Comparison of ENCODE assay signal across 29 cellular contexts in the genomic region with DNA sequence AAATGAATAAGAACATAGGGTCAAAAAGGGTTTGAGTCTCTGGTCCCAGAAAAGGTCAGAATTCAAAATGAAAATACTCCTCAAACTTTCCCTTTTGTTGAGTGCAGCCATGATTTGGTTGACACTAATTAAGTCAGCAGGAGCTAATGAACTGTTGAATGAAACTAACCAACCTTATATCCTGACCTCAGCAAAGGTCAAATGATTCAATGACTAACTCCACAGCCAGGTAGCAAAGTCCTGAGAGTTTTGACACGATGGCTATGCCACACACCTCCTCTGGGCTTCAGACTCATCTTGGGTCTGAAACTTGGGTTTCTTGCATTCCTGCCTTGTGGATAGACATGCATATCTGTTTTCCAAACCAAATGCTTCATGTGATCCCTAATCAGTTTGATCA.
"Had no signal": no experiment of that assay in that cellular context is flagged by ENCODE, and none has a peak within 500 bp of the region (broad histone marks: within the 10 kb centered on the region; RNA-seq: fewer than 3 reads in every experiment).

No MANE protein-coding gene starts in this region.

- ATAC-seq: gastroesophageal sphincter; lower lobe of right lung; stimulated activated effector memory CD8-positive, alpha-beta T cell treated with anti-CD3 and anti-CD28 coated beads, Interleukin-12 subunit alpha, Interleukin-12 subunit beta, amount 100 ng/mL, for 72 hours had no signal

- H3K9me3 Mint-ChIP-seq: activated CD4-positive, alpha-beta memory T cell treated with anti-CD3 and anti-CD28 coated beads for 36 hours; activated CD4-positive, alpha-beta T cell treated with anti-CD3 and anti-CD28 coated beads, Interleukin-2, amount 10 ng/mL, durations not matched to agents 24 days and 14 days; activated naive CD4-positive, alpha-beta T cell treated with anti-CD3 and anti-CD28 coated beads, Interleukin-2, amount 10 ng/mL, durations not matched to agents 7 days and 5 days; activated naive CD8-positive, alpha-beta T cell treated with anti-CD3 and anti-CD28 coated beads, Interleukin-2, amount 10 ng/mL, durations not matched to agents 7 days and 5 days; activated T-helper 1 cell treated with anti-CD3 and anti-CD28 coated beads, Interleukin-12 subunit alpha, Interleukin-12 subunit beta, Interleukin-2, Interleukin-4 antibody, amounts not matched to agents 30 ng/mL and 10 ng/mL and 1 ng/mL, durations not matched to agents 14 hours and 24 hours and 36 hours; immature natural killer cell; stimulated activated effector memory CD8-positive, alpha-beta T cell treated with anti-CD3 and anti-CD28 coated beads, Interleukin-12 subunit alpha, Interleukin-12 subunit beta, amount 100 ng/mL, for 72 hours had no signal

- DNase-seq: activated CD4-positive, alpha-beta memory T cell treated with anti-CD3 and anti-CD28 coated beads for 36 hours; activated CD4-positive, alpha-beta T cell treated with anti-CD3 and anti-CD28 coated beads, Interleukin-2, amount 10 ng/mL, durations not matched to agents 24 days and 14 days; activated CD4-positive, CD25-positive, alpha-beta regulatory T cell treated with anti-CD3 and anti-CD28 coated beads, Interleukin-2, amount 50 U/mL, for 72 hours; activated CD8-positive, alpha-beta memory T cell treated with anti-CD3 and anti-CD28 coated beads, Interleukin-2, amount 50 U/mL, for 4 hours; activated gamma-delta T cell; activated naive CD4-positive, alpha-beta T cell treated with anti-CD3 and anti-CD28 coated beads, Interleukin-2, amount 10 ng/mL, durations not matched to agents 7 days and 5 days; activated naive CD8-positive, alpha-beta T cell treated with anti-CD3 and anti-CD28 coated beads, Interleukin-2, amount 10 ng/mL, durations not matched to agents 7 days and 5 days; activated T-cell treated with anti-CD3 and anti-CD28 coated beads, Interleukin-2, amount 50 U/mL, for 1 hour; head of caudate nucleus; hypothalamus; immature natural killer cell; kidney; lower lobe of right lung; mesendoderm; right lobe of liver; stimulated activated CD4-positive, alpha-beta T cell treated with anti-CD3 and anti-CD28 coated beads, Interleukin-12 subunit alpha, Interleukin-12 subunit beta, amount 100 ng/mL, for 4 hours; stimulated activated CD4-positive, alpha-beta T cell treated with anti-CD3 and anti-CD28 coated beads, Interleukin-4, amount 100 ng/mL, for 24 hours; T-helper 2 cell; testis; trophoblast cell; uterus had no signal

- H3K27me3 ChIP-seq: ascending aorta, gastroesophageal sphincter, right lobe of liver, testis, uterus had no signal

- H3K4me3 Mint-ChIP-seq: activated CD4-positive, alpha-beta memory T cell treated with anti-CD3 and anti-CD28 coated beads for 36 hours; activated CD4-positive, alpha-beta T cell treated with anti-CD3 and anti-CD28 coated beads, Interleukin-2, amount 10 ng/mL, durations not matched to agents 24 days and 14 days; activated naive CD4-positive, alpha-beta T cell treated with anti-CD3 and anti-CD28 coated beads, Interleukin-2, amount 10 ng/mL, durations not matched to agents 7 days and 5 days; activated naive CD8-positive, alpha-beta T cell treated with anti-CD3 and anti-CD28 coated beads, Interleukin-2, amount 10 ng/mL, durations not matched to agents 7 days and 5 days; activated T-helper 1 cell treated with anti-CD3 and anti-CD28 coated beads, Interleukin-12 subunit alpha, Interleukin-12 subunit beta, Interleukin-2, Interleukin-4 antibody, amounts not matched to agents 30 ng/mL and 10 ng/mL and 1 ng/mL, durations not matched to agents 14 hours and 24 hours and 36 hours; brain; immature natural killer cell; nephron; stimulated activated effector memory CD8-positive, alpha-beta T cell treated with anti-CD3 and anti-CD28 coated beads, Interleukin-12 subunit alpha, Interleukin-12 subunit beta, amount 100 ng/mL, for 72 hours had no signal

- H3K4me1 Mint-ChIP-seq: activated CD4-positive, alpha-beta T cell treated with anti-CD3 and anti-CD28 coated beads, Interleukin-2, amount 10 ng/mL, durations not matched to agents 24 days and 14 days; activated naive CD4-positive, alpha-beta T cell treated with anti-CD3 and anti-CD28 coated beads, Interleukin-2, amount 10 ng/mL, durations not matched to agents 7 days and 5 days; activated naive CD8-positive, alpha-beta T cell treated with anti-CD3 and anti-CD28 coated beads, Interleukin-2, amount 10 ng/mL, durations not matched to agents 7 days and 5 days; immature natural killer cell; stimulated activated effector memory CD8-positive, alpha-beta T cell treated with anti-CD3 and anti-CD28 coated beads, Interleukin-12 subunit alpha, Interleukin-12 subunit beta, amount 100 ng/mL, for 72 hours had no signal

- H3K27ac ChIP-seq: ascending aorta, gastroesophageal sphincter, lower lobe of right lung, neutrophil, right lobe of liver, testis, uterus had no signal

- H3K36me3 Mint-ChIP-seq: activated CD4-positive, alpha-beta memory T cell treated with anti-CD3 and anti-CD28 coated beads for 36 hours; activated naive CD4-positive, alpha-beta T cell treated with anti-CD3 and anti-CD28 coated beads, Interleukin-2, amount 10 ng/mL, durations not matched to agents 7 days and 5 days; activated naive CD8-positive, alpha-beta T cell treated with anti-CD3 and anti-CD28 coated beads, Interleukin-2, amount 10 ng/mL, durations not matched to agents 7 days and 5 days; brain; immature natural killer cell; stimulated activated effector memory CD8-positive, alpha-beta T cell treated with anti-CD3 and anti-CD28 coated beads, Interleukin-12 subunit alpha, Interleukin-12 subunit beta, amount 100 ng/mL, for 72 hours had no signal

- H3K4me3 ChIP-seq: ascending aorta, gastroesophageal sphincter, lower lobe of right lung, right lobe of liver, testis, uterus had no signal

- H3K36me3 ChIP-seq: ascending aorta, gastroesophageal sphincter, lower lobe of right lung, neutrophil, right lobe of liver, uterus had no signal

- H3K4me1 ChIP-seq: ascending aorta, lower lobe of right lung, right lobe of liver, testis, uterus had no signal

- H3K27ac Mint-ChIP-seq: activated CD4-positive, alpha-beta memory T cell treated with anti-CD3 and anti-CD28 coated beads for 36 hours; activated CD4-positive, alpha-beta T cell treated with anti-CD3 and anti-CD28 coated beads, Interleukin-2, amount 10 ng/mL, durations not matched to agents 24 days and 14 days; activated naive CD4-positive, alpha-beta T cell treated with anti-CD3 and anti-CD28 coated beads, Interleukin-2, amount 10 ng/mL, durations not matched to agents 7 days and 5 days; activated naive CD8-positive, alpha-beta T cell treated with anti-CD3 and anti-CD28 coated beads, Interleukin-2, amount 10 ng/mL, durations not matched to agents 7 days and 5 days; activated T-helper 1 cell treated with anti-CD3 and anti-CD28 coated beads, Interleukin-12 subunit alpha, Interleukin-12 subunit beta, Interleukin-2, Interleukin-4 antibody, amounts not matched to agents 30 ng/mL and 10 ng/mL and 1 ng/mL, durations not matched to agents 14 hours and 24 hours and 36 hours; immature natural killer cell; stimulated activated effector memory CD8-positive, alpha-beta T cell treated with anti-CD3 and anti-CD28 coated beads, Interleukin-12 subunit alpha, Interleukin-12 subunit beta, amount 100 ng/mL, for 72 hours had no signal

- FAIRE-seq: endothelial cell of umbilical vein, kidney had no signal

- H3K9me3 ChIP-seq: ascending aorta, gastroesophageal sphincter, lower lobe of right lung, neutrophil, right lobe of liver, testis, uterus had no signal
